ENCODE assay signal across 36 cellular contexts in the genomic region with DNA sequence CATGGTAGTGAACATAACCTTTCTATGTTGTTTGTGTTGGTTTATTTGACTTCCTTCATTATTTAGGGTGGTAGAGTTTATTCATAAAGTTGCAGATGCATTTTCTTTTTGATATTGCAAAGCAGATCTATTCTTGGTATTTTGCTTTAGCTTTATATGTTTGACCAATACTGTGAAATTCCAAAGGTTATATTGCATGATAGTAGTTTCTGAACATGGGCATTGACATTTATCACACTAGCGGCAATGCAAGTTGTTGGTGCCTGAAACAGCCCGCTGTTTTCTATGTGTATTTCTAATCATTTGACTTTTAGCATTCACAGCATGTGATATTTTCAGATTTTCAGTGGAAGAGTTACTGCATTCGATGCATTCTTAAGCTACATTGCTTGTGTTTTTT.
"Had no signal": no experiment of that assay in that cellular context is flagged by ENCODE, and none has a peak within 500 bp of the region (broad histone marks: within the 10 kb centered on the region; RNA-seq: fewer than 3 reads in every experiment).

No MANE protein-coding gene starts in this region.

- H3K27ac ChIP-seq: adrenal gland, body of pancreas, cardiac muscle cell, VCaP had no signal

- ATAC-seq: activated CD8-positive, alpha-beta T cell treated with anti-CD3 and anti-CD28 coated beads for 36 hours; activated naive CD4-positive, alpha-beta T cell treated with anti-CD3 and anti-CD28 coated beads, Interleukin-2, amount 50 U/mL, for 72 hours; activated T-cell treated with anti-CD3 and anti-CD28 coated beads, Interleukin-2, amount 50 U/mL, for 4 hours; activated T-cell treated with anti-CD3 and anti-CD28 coated beads, Interleukin-2, amount 50 U/mL, for 72 hours; activated T-helper 17 cell treated with anti-CD3 and anti-CD28 coated beads, Interleukin-2, amount 50 U/mL, for 72 hours; body of pancreas; T-cell; T-helper 17 cell had no signal

- H3K4me1 ChIP-seq: adrenal gland, body of pancreas had no signal

- H3K4me3 ChIP-seq: adrenal gland, body of pancreas, cardiac muscle cell had no signal

- H3K4me3 Mint-ChIP-seq: activated B cell treated with CpG ODN at 0.5 μM for 24 hours; activated CD4-positive, alpha-beta memory T cell treated with anti-CD3 and anti-CD28 coated beads for 36 hours; activated CD4-positive, alpha-beta T cell treated with anti-CD3 and anti-CD28 coated beads, Interleukin-2, amount 10 ng/mL, durations not matched to agents 24 days and 14 days; activated CD8-positive, alpha-beta T cell treated with anti-CD3 and anti-CD28 coated beads for 36 hours; activated naive CD4-positive, alpha-beta T cell treated with anti-CD3 and anti-CD28 coated beads for 36 hours; activated naive CD8-positive, alpha-beta T cell treated with anti-CD3 and anti-CD28 coated beads for 36 hours; activated T-cell treated with anti-CD3 and anti-CD28 coated beads, Interleukin-2, amount 50 U/mL, for 4 hours; activated T-cell treated with anti-CD3 and anti-CD28 coated beads, Interleukin-2, amount 50 U/mL, for 72 hours; activated T-helper 1 cell treated with anti-CD3 and anti-CD28 coated beads, Interleukin-12 subunit alpha, Interleukin-12 subunit beta, Interleukin-2, Interleukin-4 antibody, amounts not matched to agents 30 ng/mL and 10 ng/mL and 1 ng/mL, durations not matched to agents 14 hours and 24 hours and 36 hours; activated T-helper 17 cell treated with anti-CD3 and anti-CD28 coated beads, Interleukin-2, amount 50 U/mL, for 72 hours; central memory CD8-positive, alpha-beta T cell; T-cell; T-helper 17 cell had no signal

- H3K36me3 Mint-ChIP-seq: activated CD4-positive, alpha-beta memory T cell treated with anti-CD3 and anti-CD28 coated beads for 36 hours; activated naive CD4-positive, alpha-beta T cell treated with anti-CD3 and anti-CD28 coated beads, Interleukin-2, amount 50 U/mL, for 72 hours; activated naive CD8-positive, alpha-beta T cell treated with anti-CD3 and anti-CD28 coated beads for 36 hours; T-cell had no signal

- FAIRE-seq: astrocyte, bronchial epithelial cell, TTC549 had no signal

- DNase-seq: activated B cell treated with CpG ODN at 0.5 μM for 24 hours; activated CD4-positive, alpha-beta memory T cell treated with anti-CD3 and anti-CD28 coated beads for 36 hours; activated CD4-positive, alpha-beta T cell treated with anti-CD3 and anti-CD28 coated beads for 4 hours; activated CD4-positive, alpha-beta T cell treated with anti-CD3 and anti-CD28 coated beads, Interleukin-2, amount 10 ng/mL, durations not matched to agents 24 days and 14 days; activated CD4-positive, alpha-beta T cell treated with anti-CD3 and anti-CD28 coated beads, Interleukin-2, amount 50 U/mL, for 1 hour; activated CD4-positive, alpha-beta T cell treated with anti-CD3 and anti-CD28 coated beads, Interleukin-2, amount 50 U/mL, for 4 hours; activated CD4-positive, CD25-positive, alpha-beta regulatory T cell treated with anti-CD3 and anti-CD28 coated beads, Interleukin-2, amount 50 U/mL, for 72 hours; activated CD8-positive, alpha-beta memory T cell treated with anti-CD3 and anti-CD28 coated beads, Interleukin-2, amount 50 U/mL, for 4 hours; activated CD8-positive, alpha-beta T cell treated with anti-CD3 and anti-CD28 coated beads for 36 hours; activated effector memory CD4-positive, alpha-beta T cell treated with anti-CD3 and anti-CD28 coated beads, Interleukin-2, amount 50 U/mL, for 16 hours; activated gamma-delta T cell treated with Interleukin-2 at 50 U/mL for 16 hours; activated naive CD4-positive, alpha-beta T cell; activated naive CD4-positive, alpha-beta T cell treated with anti-CD3 and anti-CD28 coated beads for 36 hours; activated naive CD4-positive, alpha-beta T cell treated with anti-CD3 and anti-CD28 coated beads, Interleukin-2, amount 50 U/mL, for 16 hours; activated naive CD8-positive, alpha-beta T cell treated with anti-CD3 and anti-CD28 coated beads for 36 hours; activated T-cell treated with anti-CD3 and anti-CD28 coated beads for 4 hours; activated T-cell treated with anti-CD3 and anti-CD28 coated beads, Interleukin-2, amount 50 U/mL, for 1 hour; activated T-cell treated with anti-CD3 and anti-CD28 coated beads, Interleukin-2, amount 50 U/mL, for 4 hours; activated T-cell treated with anti-CD3 and anti-CD28 coated beads, Interleukin-2, amount 50 U/mL, for 72 hours; adrenal gland; amniotic stem cell; aorta; body of pancreas; caudate nucleus; cerebellar nuclear complex; T-cell; T-helper 17 cell had no signal

- H3K36me3 ChIP-seq: adrenal gland, cardiac muscle cell had no signal

- H3K9me3 ChIP-seq: adrenal gland, body of pancreas had no signal

- H3K9me3 Mint-ChIP-seq: activated B cell treated with CpG ODN at 0.5 μM for 24 hours; activated CD4-positive, alpha-beta T cell treated with anti-CD3 and anti-CD28 coated beads, Interleukin-2, amount 10 ng/mL, durations not matched to agents 24 days and 14 days; activated CD8-positive, alpha-beta T cell treated with anti-CD3 and anti-CD28 coated beads for 36 hours; activated T-helper 1 cell treated with anti-CD3 and anti-CD28 coated beads, Interleukin-12 subunit alpha, Interleukin-12 subunit beta, Interleukin-2, Interleukin-4 antibody, amounts not matched to agents 30 ng/mL and 10 ng/mL and 1 ng/mL, durations not matched to agents 14 hours and 24 hours and 36 hours had no signal

- H3K27me3 Mint-ChIP-seq: activated B cell treated with CpG ODN at 0.5 μM for 24 hours; activated CD4-positive, alpha-beta memory T cell treated with anti-CD3 and anti-CD28 coated beads for 36 hours; activated CD4-positive, alpha-beta T cell treated with anti-CD3 and anti-CD28 coated beads, Interleukin-2, amount 10 ng/mL, durations not matched to agents 24 days and 14 days; activated CD8-positive, alpha-beta T cell treated with anti-CD3 and anti-CD28 coated beads for 36 hours; activated naive CD8-positive, alpha-beta T cell treated with anti-CD3 and anti-CD28 coated beads for 36 hours; activated T-helper 17 cell treated with anti-CD3 and anti-CD28 coated beads, Interleukin-2, amount 50 U/mL, for 72 hours; central memory CD8-positive, alpha-beta T cell; T-cell; T-helper 17 cell had no signal

- H3K27ac Mint-ChIP-seq: activated B cell treated with CpG ODN at 0.5 μM for 24 hours; activated CD4-positive, alpha-beta memory T cell treated with anti-CD3 and anti-CD28 coated beads for 36 hours; activated CD4-positive, alpha-beta T cell treated with anti-CD3 and anti-CD28 coated beads, Interleukin-2, amount 10 ng/mL, durations not matched to agents 24 days and 14 days; activated CD8-positive, alpha-beta T cell treated with anti-CD3 and anti-CD28 coated beads for 36 hours; activated naive CD4-positive, alpha-beta T cell treated with anti-CD3 and anti-CD28 coated beads for 36 hours; activated naive CD4-positive, alpha-beta T cell treated with anti-CD3 and anti-CD28 coated beads, Interleukin-2, amount 50 U/mL, for 72 hours; activated naive CD8-positive, alpha-beta T cell treated with anti-CD3 and anti-CD28 coated beads for 36 hours; activated T-cell treated with anti-CD3 and anti-CD28 coated beads, Interleukin-2, amount 50 U/mL, for 72 hours; activated T-helper 1 cell treated with anti-CD3 and anti-CD28 coated beads, Interleukin-12 subunit alpha, Interleukin-12 subunit beta, Interleukin-2, Interleukin-4 antibody, amounts not matched to agents 30 ng/mL and 10 ng/mL and 1 ng/mL, durations not matched to agents 14 hours and 24 hours and 36 hours; activated T-helper 17 cell treated with anti-CD3 and anti-CD28 coated beads, Interleukin-2, amount 50 U/mL, for 72 hours; T-cell; T-helper 17 cell had no signal

- H3K27me3 ChIP-seq: adrenal gland, body of pancreas, cardiac muscle cell had no signal

- H3K4me1 Mint-ChIP-seq: activated B cell treated with CpG ODN at 0.5 μM for 24 hours; activated CD4-positive, alpha-beta T cell treated with anti-CD3 and anti-CD28 coated beads, Interleukin-2, amount 10 ng/mL, durations not matched to agents 24 days and 14 days; activated naive CD8-positive, alpha-beta T cell treated with anti-CD3 and anti-CD28 coated beads for 36 hours; activated T-helper 17 cell treated with anti-CD3 and anti-CD28 coated beads, Interleukin-2, amount 50 U/mL, for 72 hours; central memory CD8-positive, alpha-beta T cell; T-cell; T-helper 17 cell had no signal
